In the genomic region with DNA sequence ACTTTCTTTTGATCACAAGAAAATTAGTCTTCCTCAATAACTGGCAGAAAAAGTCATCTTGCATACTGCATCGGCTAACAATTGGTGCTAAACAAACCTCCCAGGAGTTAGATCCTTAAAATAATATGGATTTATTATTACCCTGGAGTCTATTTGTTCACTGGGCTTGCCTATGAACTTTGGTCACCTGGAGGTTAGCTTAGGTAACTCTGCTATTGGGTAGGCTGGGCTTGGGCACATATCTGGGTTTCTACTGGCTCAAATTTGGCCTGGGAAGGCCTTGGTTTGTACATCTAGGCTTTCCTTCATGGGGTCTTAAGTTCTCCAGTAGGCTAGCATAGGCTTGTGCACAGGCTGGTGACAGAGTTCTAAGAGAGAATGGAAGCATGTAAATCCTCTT, we compare ENCODE assay signal across 23 cellular contexts.
DNase-seq lines count a peak whose midpoint lies in the region; ATAC-seq and TF ChIP-seq lines count a peak whose summit lies in the region.
"Had no signal": no experiment of that assay in that cellular context is flagged by ENCODE, and none has a peak within 500 bp of the region (broad histone marks: within the 10 kb centered on the region; RNA-seq: fewer than 3 reads in every experiment).

No MANE protein-coding gene starts in this region.

- H3K27ac ChIP-seq in BLaER1 (no peak overlapping the region), substantia nigra (ENCODE audit: low read depth, low read length, poor library complexity, severe bottlenecking) (no peak overlapping the region)
- H3K27ac ChIP-seq: 22Rv1 had no signal

- intact Hi-C loops in left colon (cut with DNase I, micrococcal nuclease) = no loop called here

- no peaks in the 10 kb centered on the region for H3K9me2 ChIP-seq in Loucy (replicated peaks; ENCODE audit: low read depth, low read length)

- H3K36me3 ChIP-seq in BLaER1 (no peaks in the 10 kb centered on the region), Loucy (ENCODE audit: insufficient read depth, low read length) (no peaks in the 10 kb centered on the region)

- H3K4me1 ChIP-seq in BLaER1 (peaks cover 13% of the 10 kb centered on the region), Loucy (ENCODE audit: insufficient read depth, low read length, poor library complexity, severe bottlenecking) (peaks cover 16% of the 10 kb centered on the region)

- H3K27me3 Mint-ChIP-seq in nephron (ENCODE audit: low read depth) = no peaks in the 10 kb centered on the region
- H3K27me3 Mint-ChIP-seq: B cell; CD4-positive, CD25-positive, alpha-beta regulatory T cell; CD8-positive, alpha-beta memory T cell; IgD-negative memory B cell had no signal

- TF ChIP-seq CTCF in Loucy (conservative IDR thresholded peaks at IDR 0.05; ENCODE audit: low read length) = no peak
- no peak for TF ChIP-seq CTCF in nephron (IDR thresholded peaks at IDR 0.05; ENCODE audit: unreplicated experiment in 3 of 3)

- no peaks in the 10 kb centered on the region for H3K27me3 ChIP-seq in BLaER1
- no peaks in the 10 kb centered on the region for H3K27me3 ChIP-seq in Loucy (ENCODE audit: insufficient read depth, low read length, poor library complexity, severe bottlenecking)

- H3K79me2 ChIP-seq in Loucy (ENCODE audit: insufficient read depth, low read length) = no peaks in the 10 kb centered on the region

- DNase-seq in left colon (peak in 1 of 2 donors; percentile 16), activated gamma-delta T cell (lab: John Stamatoyannopoulos, UW) (no peak), A172 (ENCODE audit: low spot score) (no peak), substantia nigra (lab: John Stamatoyannopoulos, UW) (no peak)
- DNase-seq: C1 segment of cervical spinal cord; CD4-positive, CD25-positive, alpha-beta regulatory T cell; CD8-positive, alpha-beta memory T cell; COR-L47; DMS 273 treated with DMSO at 0.1 percent for 48 hours; DMS53; DND-41; EL; HCEC 1CT; HFFc6; KBM-7 had no signal

- H4K20me1 ChIP-seq in BLaER1 = no peaks in the 10 kb centered on the region
- H4K20me1 ChIP-seq in Loucy (ENCODE audit: insufficient read depth, low read length, poor library complexity, severe bottlenecking) = no peaks in the 10 kb centered on the region

- H3K4me3 ChIP-seq in BLaER1 (no peak overlapping the region), Loucy (ENCODE audit: low read length, poor library complexity, severe bottlenecking) (no peak overlapping the region)
- H3K4me3 ChIP-seq: GM23338 had no signal

- peak overlapping the region; percentile 31; the same call in 1 of the 2 replicates for H2AFZ ChIP-seq in Loucy (ENCODE audit: low read length)
- H2AFZ ChIP-seq: GM23338 had no signal

- peaks cover 23% of the 10 kb centered on the region for H3K9me3 ChIP-seq in BLaER1
- H3K9me3 ChIP-seq in Loucy (ENCODE audit: insufficient read depth, low read depth, low read length) = no peaks in the 10 kb centered on the region

- peak overlapping the region; percentile 52 to 64 (median 62) for H3K27ac Mint-ChIP-seq in nephron
- H3K27ac Mint-ChIP-seq: B cell; CD4-positive, CD25-positive, alpha-beta regulatory T cell; GM23338; HFFc6; IgD-negative memory B cell had no signal

- H3K4me3 Mint-ChIP-seq in nephron = no peak overlapping the region
- H3K4me3 Mint-ChIP-seq: B cell; CD4-positive, CD25-positive, alpha-beta regulatory T cell; CD8-positive, alpha-beta memory T cell; GM23338; HFFc6; IgD-negative memory B cell had no signal

- H3K4me2 ChIP-seq in BLaER1 (0 out of 2 replicates have a peak overlapping the region, but pooled peaks have one; percentile 44), Loucy (ENCODE audit: low read depth, low read length, poor library complexity, severe bottlenecking) (no peak overlapping the region)
- H3K4me2 ChIP-seq: GM23338 had no signal

- no peaks in the 10 kb centered on the region for H3F3A ChIP-seq in Loucy (ENCODE audit: low read depth)

- H3K9ac ChIP-seq in BLaER1 (no peak overlapping the region), Loucy (ENCODE audit: low read depth, low read length, poor library complexity, severe bottlenecking) (no peak overlapping the region)

- H3K36me3 Mint-ChIP-seq in nephron (ENCODE audit: low read depth) = peaks cover 3% of the 10 kb centered on the region
- H3K36me3 Mint-ChIP-seq: CD4-positive, CD25-positive, alpha-beta regulatory T cell; CD8-positive, alpha-beta memory T cell; IgD-negative memory B cell had no signal

- ATAC-seq in left colon = peak; percentile 97
- ATAC-seq in GM18858 (IDR thresholded peaks at IDR 0.05; ENCODE audit: unreplicated experiment) = no peak
- ATAC-seq: GM23338 had no signal

- H3K4me1 Mint-ChIP-seq in nephron = peaks cover 14% of the 10 kb centered on the region
- H3K4me1 Mint-ChIP-seq: B cell; CD4-positive, CD25-positive, alpha-beta regulatory T cell; CD8-positive, alpha-beta memory T cell; GM23338; IgD-negative memory B cell had no signal

- H3K9me3 Mint-ChIP-seq in nephron = peaks cover 2% of the 10 kb centered on the region
